ENCODE assay signal across 1 cellular context in the genomic region with DNA sequence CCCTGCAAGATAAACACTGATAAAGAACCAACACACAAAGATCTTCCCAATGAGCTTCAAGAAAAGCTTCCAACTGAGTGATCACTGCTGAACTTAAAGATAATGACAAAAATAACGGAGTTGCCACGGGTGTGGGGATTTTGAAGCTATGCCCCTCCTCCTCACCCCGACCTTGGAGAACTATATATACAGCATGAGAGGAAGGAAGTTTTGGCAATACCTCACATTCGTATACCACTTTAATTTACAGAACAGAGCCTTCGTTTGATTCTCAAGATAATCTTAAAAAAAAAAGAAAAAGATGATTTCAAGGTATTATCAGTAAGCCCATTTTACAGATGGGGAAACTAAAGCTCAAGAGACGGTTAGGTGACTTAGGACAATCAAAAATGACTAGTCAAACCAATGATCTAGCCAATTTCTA.
TF ChIP-seq lines count a peak whose summit lies in the region.

No MANE protein-coding gene starts in this region.

TF ChIP-seq in A549, 52 proteins besides CTCF, POLR2A, EP300 and RAD21 (continued from another document):
- TF ChIP-seq, protein P1, sequence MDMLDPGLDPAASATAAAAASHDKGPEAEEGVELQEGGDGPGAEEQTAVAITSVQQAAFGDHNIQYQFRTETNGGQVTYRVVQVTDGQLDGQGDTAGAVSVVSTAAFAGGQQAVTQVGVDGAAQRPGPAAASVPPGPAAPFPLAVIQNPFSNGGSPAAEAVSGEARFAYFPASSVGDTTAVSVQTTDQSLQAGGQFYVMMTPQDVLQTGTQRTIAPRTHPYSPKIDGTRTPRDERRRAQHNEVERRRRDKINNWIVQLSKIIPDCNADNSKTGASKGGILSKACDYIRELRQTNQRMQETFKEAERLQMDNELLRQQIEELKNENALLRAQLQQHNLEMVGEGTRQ (IDR thresholded peaks at IDR 0.05) = no peak
- TF ChIP-seq HDAC2 (IDR thresholded peaks at IDR 0.05) = 0 out of 2 replicates have a peak, but pooled peaks have one; percentile 16
- no peak for TF ChIP-seq JUN (IDR thresholded peaks at IDR 0.05)
- no peak for TF ChIP-seq MYC (IDR thresholded peaks at IDR 0.05; ENCODE audit: borderline replicate concordance, low read length)
- TF ChIP-seq CBX8 (IDR thresholded peaks at IDR 0.05) = no peak
- TF ChIP-seq KDM1A (IDR thresholded peaks at IDR 0.05; ENCODE audit: low read depth) = peak; percentile 36; the same call in 1 of the 2 replicates
- TF ChIP-seq SREBF2 (IDR thresholded peaks at IDR 0.05) = no peak
